20 cellular contexts compared by ENCODE assay signal in the genomic region with DNA sequence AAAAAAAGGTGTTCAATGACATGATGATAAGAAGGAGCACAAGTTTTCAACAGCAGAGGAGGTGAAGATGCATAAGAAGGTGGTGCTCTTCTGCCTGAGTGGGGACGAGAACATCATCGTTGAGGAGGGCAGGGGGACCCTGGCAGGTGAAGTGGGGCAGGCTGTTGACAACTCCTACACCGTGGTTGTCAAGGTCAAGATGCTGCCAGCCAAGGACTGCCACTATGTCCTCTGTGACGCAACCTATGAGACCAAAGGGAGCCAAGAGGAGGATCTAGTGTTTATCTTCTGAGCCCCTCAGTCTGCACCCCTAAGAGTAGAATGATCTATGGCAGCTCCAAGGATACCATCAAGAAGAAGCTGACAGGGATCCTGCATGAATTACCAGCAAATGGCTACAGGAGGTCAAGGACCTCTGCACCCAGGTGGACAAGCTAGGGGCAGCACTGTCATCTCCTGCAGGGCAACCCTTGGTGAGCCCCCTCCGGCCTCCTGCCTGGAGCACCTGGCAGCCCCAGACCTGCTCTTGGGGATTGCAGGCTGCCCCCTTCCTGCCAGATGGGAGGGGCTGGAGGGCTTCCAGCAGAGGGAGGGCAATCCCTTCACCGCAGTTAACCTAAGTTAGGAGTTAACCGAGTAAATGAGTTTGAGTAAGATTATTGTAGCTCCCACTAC.
DNase-seq lines count a peak whose midpoint lies in the region; ATAC-seq, FAIRE-seq and TF ChIP-seq lines count a peak whose summit lies in the region.
"Had no signal": no experiment of that assay in that cellular context is flagged by ENCODE, and none has a peak within 500 bp of the region (broad histone marks: within the 10 kb centered on the region; RNA-seq: fewer than 3 reads in every experiment).

No MANE protein-coding gene starts in this region.

- H3K4me1 ChIP-seq in K562 (replicated peaks in 1 of 2; ENCODE audit: control insufficient read depth in 2 of 2, insufficient read depth in 2 of 2, low read length in 2 of 2) (no peaks in the 10 kb centered on the region), mesendoderm (ENCODE audit: control insufficient read depth, low read depth, low read length) (peaks cover 29% of the 10 kb centered on the region), gastrocnemius medialis (no peaks in the 10 kb centered on the region)
- H3K4me1 ChIP-seq: BLaER1 had no signal

- H2AK5ac ChIP-seq in mesendoderm (ENCODE audit: low read length): no peak overlapping the region

- peaks cover 14% of the 10 kb centered on the region for H3K27me3 Mint-ChIP-seq in stimulated activated naive CD8-positive, alpha-beta T cell treated with anti-CD3 and anti-CD28 coated beads, Interleukin-15, amount 100 ng/mL, for 72 hours
- peaks cover 14% of the 10 kb centered on the region for H3K27me3 Mint-ChIP-seq in stimulated activated memory B cell treated with anti-CD40 and anti-IgM and Interleukin-4, amounts not matched to agents 10 μg/mL and 1 μg/mL and 100 μg/mL, for 72 hours

- in situ Hi-C loops in K562 (cut with MboI) (no loop called here), gastrocnemius medialis (cut with MboI; ENCODE audit: low sequenced_read_pairs in 4 of 4) (no loop called here)

- no peak overlapping the region for H3K56ac ChIP-seq in mesendoderm (ENCODE audit: low read length)

- 0% methylated on average over 7 of the region's 7 CpGs for WGBS in K562 (ENCODE audit: insufficient coverage, low coverage, missing lambda C conversion rate)
- WGBS in mesendoderm (ENCODE audit: extremely low coverage, insufficient coverage, low lambda C conversion rate): no CpG with 5 or more reads among the region's 7 CpGs

- no peak overlapping the region for H4K8ac ChIP-seq in mesendoderm (ENCODE audit: low read depth, low read length)

- no peak overlapping the region for H2BK120ac ChIP-seq in mesendoderm (ENCODE audit: low read depth, low read length)

- ATAC-seq in stimulated activated naive CD8-positive, alpha-beta T cell treated with anti-CD3 and anti-CD28 coated beads, Interleukin-15, Interleukin-2, amounts not matched to agents 100 U/mL and 50 U/mL, for 24 hours: peak; percentile 23
- ATAC-seq in stimulated activated naive CD8-positive, alpha-beta T cell treated with anti-CD3 and anti-CD28 coated beads, Interleukin-15, amount 100 ng/mL, for 72 hours: no peak
- ATAC-seq in K562 (no peak), gastrocnemius medialis (no peak)
- peak; percentile 36 for ATAC-seq in stimulated activated memory B cell treated with anti-CD40 and anti-IgM and Interleukin-4, amounts not matched to agents 10 μg/mL and 1 μg/mL and 100 μg/mL, for 72 hours
- ATAC-seq: CD8-positive, alpha-beta T cell; GM12878 had no signal

- CTCF ChIA-PET in K562 (lab: Yijun Ruan, JAX; ENCODE audit: low intra/inter-chr PET ratio): no interaction called here

- peaks cover 4% of the 10 kb centered on the region; the same call in 1 of the 2 replicates for H4K20me1 ChIP-seq in K562 (replicated peaks; ENCODE audit: control insufficient read depth, insufficient read depth, low read length)
- H4K20me1 ChIP-seq: BLaER1 had no signal

- H3K27me3 ChIP-seq in K562 (ENCODE audit: control insufficient read depth in 2 of 2, insufficient read depth in 2 of 2, low read length in 2 of 2): peaks cover 18 to 40% of the 10 kb centered on the region in 2 experiments
- H3K27me3 ChIP-seq in mesendoderm (ENCODE audit: insufficient read depth, low read length, poor library complexity): no peaks in the 10 kb centered on the region
- H3K27me3 ChIP-seq in gastrocnemius medialis: no peaks in the 10 kb centered on the region
- H3K27me3 ChIP-seq: BLaER1 had no signal

- no peak overlapping the region for H3K27ac Mint-ChIP-seq in stimulated activated naive CD8-positive, alpha-beta T cell treated with anti-CD3 and anti-CD28 coated beads, Interleukin-15, amount 100 ng/mL, for 72 hours
- H3K27ac Mint-ChIP-seq in stimulated activated memory B cell treated with anti-CD40 and anti-IgM and Interleukin-4, amounts not matched to agents 10 μg/mL and 1 μg/mL and 100 μg/mL, for 72 hours: no peak overlapping the region
- H3K27ac Mint-ChIP-seq: CD14-positive monocyte; CD8-positive, alpha-beta T cell had no signal

- H3K4ac ChIP-seq in mesendoderm (ENCODE audit: low read depth, low read length): no peak overlapping the region

- H3K36me3 Mint-ChIP-seq in stimulated activated memory B cell treated with anti-CD40 and anti-IgM and Interleukin-4, amounts not matched to agents 10 μg/mL and 1 μg/mL and 100 μg/mL, for 72 hours: no peaks in the 10 kb centered on the region
- H3K36me3 Mint-ChIP-seq: CD14-positive monocyte; CD8-positive, alpha-beta T cell had no signal

- no TSS peak for BruUV-seq in K562 (replicated peaks; lab: Mats Ljungman, UMichigan)

- H3K4me1 Mint-ChIP-seq in stimulated activated naive CD8-positive, alpha-beta T cell treated with anti-CD3 and anti-CD28 coated beads, Interleukin-15, amount 100 ng/mL, for 72 hours: no peaks in the 10 kb centered on the region
- no peaks in the 10 kb centered on the region for H3K4me1 Mint-ChIP-seq in stimulated activated memory B cell treated with anti-CD40 and anti-IgM and Interleukin-4, amounts not matched to agents 10 μg/mL and 1 μg/mL and 100 μg/mL, for 72 hours

- no peaks in the 10 kb centered on the region for H3K79me1 ChIP-seq in mesendoderm (ENCODE audit: low read length)

- no peak overlapping the region for H3K9ac ChIP-seq in K562 (ENCODE audit: insufficient read depth in 1 of 2, low read depth in 2 of 2, low read length in 2 of 2)
- H3K9ac ChIP-seq in mesendoderm (ENCODE audit: low read length): no peak overlapping the region
- H3K9ac ChIP-seq: BLaER1, GM23248, KMS-11 had no signal

- H3K27ac ChIP-seq in K562 (ENCODE audit: extremely low read depth, low read depth, low read length) (no peak overlapping the region), mesendoderm (ENCODE audit: low read depth, low read length) (no peak overlapping the region), gastrocnemius medialis (no peak overlapping the region)
- H3K27ac ChIP-seq: BLaER1, GM23248, HL-60, KMS-11 had no signal

- POLR2A ChIA-PET in K562 (lab: Yijun Ruan, JAX): no interaction called here

- H3K79me2 ChIP-seq in K562 (ENCODE audit: control insufficient read depth, insufficient read depth, low read length) (no peaks in the 10 kb centered on the region), mesendoderm (ENCODE audit: control insufficient read depth, insufficient read depth, low read length) (no peaks in the 10 kb centered on the region)

- H2AFZ ChIP-seq in K562 (ENCODE audit: low read depth, low read length): no peak overlapping the region
- H2AFZ ChIP-seq: GM23248 had no signal

- H3K4me2 ChIP-seq in K562 (ENCODE audit: insufficient read depth, low read length) (no peak overlapping the region), mesendoderm (ENCODE audit: low read length) (no peak overlapping the region)
- H3K4me2 ChIP-seq: BLaER1, KMS-11 had no signal

- H4K5ac ChIP-seq in mesendoderm (ENCODE audit: low read length): no peak overlapping the region

- H3K36me3 ChIP-seq in K562 (ENCODE audit: control insufficient read depth, insufficient read depth, low read length) (no peaks in the 10 kb centered on the region), mesendoderm (ENCODE audit: control insufficient read depth, insufficient read depth, low read length) (no peaks in the 10 kb centered on the region), gastrocnemius medialis (no peaks in the 10 kb centered on the region)
- H3K36me3 ChIP-seq: BLaER1 had no signal

- H3K18ac ChIP-seq in mesendoderm (ENCODE audit: low read length): peak overlapping the region; percentile 2

- no peak for TF ChIP-seq RAD21 in K562 (CRISPR knock-in tag; conservative IDR thresholded peaks at IDR 0.05 in 1 of 2, IDR thresholded peaks at IDR 0.05 in 1 of 2)

- no peak for TF ChIP-seq CTCF in K562 (IDR thresholded peaks at IDR 0.05 in 2 of 3, conservative IDR thresholded peaks at IDR 0.05 in 1 of 3; ENCODE audit: insufficient read depth in 2 of 3, low read depth in 1 of 3, low read length in 3 of 3)
- TF ChIP-seq CTCF in gastrocnemius medialis (IDR thresholded peaks at IDR 0.05 in 4 of 5, conservative IDR thresholded peaks at IDR 0.05 in 1 of 5): no peak

- H3K9me3 Mint-ChIP-seq in stimulated activated naive CD8-positive, alpha-beta T cell treated with anti-CD3 and anti-CD28 coated beads, Interleukin-15, amount 100 ng/mL, for 72 hours: no peaks in the 10 kb centered on the region
- no peaks in the 10 kb centered on the region for H3K9me3 Mint-ChIP-seq in stimulated activated memory B cell treated with anti-CD40 and anti-IgM and Interleukin-4, amounts not matched to agents 10 μg/mL and 1 μg/mL and 100 μg/mL, for 72 hours
- H3K9me3 Mint-ChIP-seq: CD14-positive monocyte; CD8-positive, alpha-beta T cell had no signal

- no peak overlapping the region for H3K4me3 Mint-ChIP-seq in stimulated activated naive CD8-positive, alpha-beta T cell treated with anti-CD3 and anti-CD28 coated beads, Interleukin-15, amount 100 ng/mL, for 72 hours
- no peak overlapping the region for H3K4me3 Mint-ChIP-seq in stimulated activated memory B cell treated with anti-CD40 and anti-IgM and Interleukin-4, amounts not matched to agents 10 μg/mL and 1 μg/mL and 100 μg/mL, for 72 hours
- H3K4me3 Mint-ChIP-seq: CD8-positive, alpha-beta T cell had no signal

- no peak overlapping the region for H2BK5ac ChIP-seq in mesendoderm (ENCODE audit: low read length)

- no peak overlapping the region for H3K23ac ChIP-seq in mesendoderm (ENCODE audit: low read length)

- no peak for FAIRE-seq in K562 (lab: Jason Lieb, UNC)
- FAIRE-seq: GM12878 had no signal

- no peaks in the 10 kb centered on the region for H3K9me3 ChIP-seq in K562 (replicated peaks; ENCODE audit: control insufficient read depth, insufficient read depth, low read depth, low read length)
- H3K9me3 ChIP-seq in gastrocnemius medialis: no peaks in the 10 kb centered on the region
- H3K9me3 ChIP-seq: BLaER1 had no signal

- no peaks in the 10 kb centered on the region for H3K9me1 ChIP-seq in K562 (ENCODE audit: control insufficient read depth, insufficient read depth, low read length)

- no peak for DNase-seq in stimulated activated naive CD8-positive, alpha-beta T cell treated with anti-CD3 and anti-CD28 coated beads, Interleukin-15, Interleukin-2, amounts not matched to agents 100 U/mL and 50 U/mL, for 24 hours
- no peak for DNase-seq in stimulated activated naive CD8-positive, alpha-beta T cell treated with anti-CD3 and anti-CD28 coated beads, Interleukin-15, amount 100 ng/mL, for 72 hours
- no peak for DNase-seq in K562 (ENCODE audit: extremely low read depth in 1 of 4, low spot score in 3 of 4)
- no peak for DNase-seq in mesendoderm
- DNase-seq in gastrocnemius medialis: no peak
- DNase-seq in DMS79 treated with DMSO at 0.1 percent for 48 hours (lab: John Stamatoyannopoulos, UW): no peak
- DNase-seq in HUDEP-2 (lab: John Stamatoyannopoulos, UW; ENCODE audit: unreplicated experiment in 76 of 76): no peak
- DNase-seq: 8988T; Calu3; CD8-positive, alpha-beta T cell; DND-41; EL; GM23248; H7 had no signal

- TF ChIP-seq EP300 in K562 (IDR thresholded peaks at IDR 0.05; ENCODE audit: low read length): no peak

- no peak for TF ChIP-seq POLR2A in K562 (conservative IDR thresholded peaks at IDR 0.05)
- no peak for TF ChIP-seq POLR2A in gastrocnemius medialis (IDR thresholded peaks at IDR 0.05)

- intact Hi-C loops in K562 (cut with micrococcal nuclease): no loop called here
- intact Hi-C loops in gastrocnemius medialis (cut with DNase I; ENCODE audit: low total_unique reads): no loop called here

- no peak overlapping the region for H2BK15ac ChIP-seq in mesendoderm (replicated peaks; ENCODE audit: low read depth)

- no peak overlapping the region for H3K4me3 ChIP-seq in K562
- H3K4me3 ChIP-seq in mesendoderm (ENCODE audit: low read length): no peak overlapping the region
- H3K4me3 ChIP-seq in gastrocnemius medialis: no peak overlapping the region
- H3K4me3 ChIP-seq: BLaER1, GM12878, GM23248 had no signal

Comparison
In these comparisons a context has a peak if more than half of its experiments do, and no peak if none do; other contexts are left out.
1. ATAC-seq: peak in stimulated activated naive CD8-positive, alpha-beta T cell treated with anti-CD3 and anti-CD28 coated beads, Interleukin-15, Interleukin-2, amounts not matched to agents 100 U/mL and 50 U/mL, for 24 hours (single experiment) and stimulated activated memory B cell treated with anti-CD40 and anti-IgM and Interleukin-4, amounts not matched to agents 10 μg/mL and 1 μg/mL and 100 μg/mL, for 72 hours (single experiment); none in stimulated activated naive CD8-positive, alpha-beta T cell treated with anti-CD3 and anti-CD28 coated beads, Interleukin-15, amount 100 ng/mL, for 72 hours (single experiment), K562 (single experiment) and gastrocnemius medialis (0 of 2).